ENCODE assay signal across 2 cellular contexts in the genomic region with DNA sequence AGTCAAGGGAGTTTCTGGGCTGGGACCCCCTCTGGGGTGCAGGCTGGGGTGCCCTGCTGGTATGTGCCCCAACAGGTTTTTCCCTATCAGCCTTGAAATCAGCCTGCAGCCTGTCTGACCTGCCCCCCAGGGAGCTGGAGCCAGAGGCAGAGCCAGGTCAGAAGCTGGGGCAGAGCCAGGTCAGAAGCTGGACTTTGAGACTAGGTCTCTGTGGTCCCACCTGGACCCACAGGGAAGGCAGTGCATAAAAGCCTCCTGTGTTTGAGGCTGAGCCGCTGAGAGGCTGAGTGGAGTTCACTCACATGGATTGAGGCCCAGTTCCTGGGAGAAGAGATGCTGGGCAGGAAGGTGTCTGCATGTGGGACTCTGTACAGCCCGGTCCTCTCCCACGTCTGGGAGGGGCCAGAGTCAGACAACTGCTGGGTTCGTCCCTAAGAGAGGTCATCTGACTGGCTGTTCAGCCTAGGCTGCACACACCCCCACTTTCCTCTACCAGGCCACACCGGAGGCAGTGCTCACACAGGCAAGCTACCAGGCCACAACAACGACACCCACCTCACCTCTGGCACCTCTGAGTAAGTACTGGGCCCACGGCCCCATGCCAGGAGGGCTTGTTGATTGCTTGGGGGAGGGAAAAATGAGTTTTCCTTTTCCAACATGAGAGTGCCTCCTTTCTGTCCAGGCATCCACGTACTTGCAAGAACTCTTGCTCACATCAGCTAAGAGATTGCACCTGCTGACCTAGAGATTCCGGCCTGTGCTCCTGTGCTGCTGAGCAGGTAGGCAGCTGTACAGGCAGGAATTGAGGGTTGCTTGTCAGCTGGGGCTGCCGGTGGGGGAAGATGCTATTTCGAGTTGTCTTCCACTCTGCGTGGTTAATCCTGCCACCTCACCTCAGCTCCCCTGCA.
TF ChIP-seq lines count a peak whose summit lies in the region.

A gene with protein sequence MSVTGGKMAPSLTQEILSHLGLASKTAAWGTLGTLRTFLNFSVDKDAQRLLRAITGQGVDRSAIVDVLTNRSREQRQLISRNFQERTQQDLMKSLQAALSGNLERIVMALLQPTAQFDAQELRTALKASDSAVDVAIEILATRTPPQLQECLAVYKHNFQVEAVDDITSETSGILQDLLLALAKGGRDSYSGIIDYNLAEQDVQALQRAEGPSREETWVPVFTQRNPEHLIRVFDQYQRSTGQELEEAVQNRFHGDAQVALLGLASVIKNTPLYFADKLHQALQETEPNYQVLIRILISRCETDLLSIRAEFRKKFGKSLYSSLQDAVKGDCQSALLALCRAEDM (plus strand): TSS at position 488 of the 908 bp plus-strand sequence. CDS start 814 bp downstream, outside the sequence.

TF ChIP-seq in A549, 52 proteins besides CTCF, POLR2A, EP300 and RAD21 (continued from another document):
- no peak for TF ChIP-seq MAZ (IDR thresholded peaks at IDR 0.05; ENCODE audit: borderline replicate concordance, low read depth, low read length)
- no peak for TF ChIP-seq NFE2L2 (conservative IDR thresholded peaks at IDR 0.05; ENCODE audit: low read length)
- no peak for TF ChIP-seq HOXB5 (CRISPR knock-in tag; IDR thresholded peaks at IDR 0.05)

TF ChIP-seq in SK-N-SH, 30 proteins besides CTCF, POLR2A, EP300 and RAD21 (continued from another document):
- TF ChIP-seq, protein P1, sequence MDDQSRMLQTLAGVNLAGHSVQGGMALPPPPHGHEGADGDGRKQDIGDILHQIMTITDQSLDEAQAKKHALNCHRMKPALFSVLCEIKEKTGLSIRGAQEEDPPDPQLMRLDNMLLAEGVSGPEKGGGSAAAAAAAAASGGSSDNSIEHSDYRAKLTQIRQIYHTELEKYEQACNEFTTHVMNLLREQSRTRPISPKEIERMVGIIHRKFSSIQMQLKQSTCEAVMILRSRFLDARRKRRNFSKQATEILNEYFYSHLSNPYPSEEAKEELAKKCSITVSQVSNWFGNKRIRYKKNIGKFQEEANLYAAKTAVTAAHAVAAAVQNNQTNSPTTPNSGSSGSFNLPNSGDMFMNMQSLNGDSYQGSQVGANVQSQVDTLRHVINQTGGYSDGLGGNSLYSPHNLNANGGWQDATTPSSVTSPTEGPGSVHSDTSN (IDR thresholded peaks at IDR 0.05) = no peak
- TF ChIP-seq, protein P2, sequence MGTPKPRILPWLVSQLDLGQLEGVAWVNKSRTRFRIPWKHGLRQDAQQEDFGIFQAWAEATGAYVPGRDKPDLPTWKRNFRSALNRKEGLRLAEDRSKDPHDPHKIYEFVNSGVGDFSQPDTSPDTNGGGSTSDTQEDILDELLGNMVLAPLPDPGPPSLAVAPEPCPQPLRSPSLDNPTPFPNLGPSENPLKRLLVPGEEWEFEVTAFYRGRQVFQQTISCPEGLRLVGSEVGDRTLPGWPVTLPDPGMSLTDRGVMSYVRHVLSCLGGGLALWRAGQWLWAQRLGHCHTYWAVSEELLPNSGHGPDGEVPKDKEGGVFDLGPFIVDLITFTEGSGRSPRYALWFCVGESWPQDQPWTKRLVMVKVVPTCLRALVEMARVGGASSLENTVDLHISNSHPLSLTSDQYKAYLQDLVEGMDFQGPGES (IDR thresholded peaks at IDR 0.05; ENCODE audit: low read depth, low read length) = no peak
- no peak for TF ChIP-seq SMC3 (IDR thresholded peaks at IDR 0.05; ENCODE audit: low read depth, low read length)
- no peak for TF ChIP-seq RXRA (IDR thresholded peaks at IDR 0.05; ENCODE audit: borderline replicate concordance, low read depth)
- TF ChIP-seq GATA2 (CRISPR knock-in tag; IDR thresholded peaks at IDR 0.05) = no peak
- no peak for TF ChIP-seq NRF1 (IDR thresholded peaks at IDR 0.05; ENCODE audit: low read depth, low read length)
- TF ChIP-seq, protein P3, sequence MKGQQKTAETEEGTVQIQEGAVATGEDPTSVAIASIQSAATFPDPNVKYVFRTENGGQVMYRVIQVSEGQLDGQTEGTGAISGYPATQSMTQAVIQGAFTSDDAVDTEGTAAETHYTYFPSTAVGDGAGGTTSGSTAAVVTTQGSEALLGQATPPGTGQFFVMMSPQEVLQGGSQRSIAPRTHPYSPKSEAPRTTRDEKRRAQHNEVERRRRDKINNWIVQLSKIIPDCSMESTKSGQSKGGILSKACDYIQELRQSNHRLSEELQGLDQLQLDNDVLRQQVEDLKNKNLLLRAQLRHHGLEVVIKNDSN (IDR thresholded peaks at IDR 0.05; ENCODE audit: borderline replicate concordance, low read depth) = no peak
- TF ChIP-seq FOXM1 (IDR thresholded peaks at IDR 0.05; ENCODE audit: low read depth) = no peak
- no peak for TF ChIP-seq MEF2A (IDR thresholded peaks at IDR 0.05; ENCODE audit: borderline replicate concordance, low read depth)
- no peak for TF ChIP-seq JUND (IDR thresholded peaks at IDR 0.05)
- TF ChIP-seq CHD2 (IDR thresholded peaks at IDR 0.05; ENCODE audit: low read length, partially characterized antibody) = no peak
- TF ChIP-seq GABPA (IDR thresholded peaks at IDR 0.05; ENCODE audit: low read depth) = no peak
- TF ChIP-seq TEAD4 (IDR thresholded peaks at IDR 0.05; ENCODE audit: borderline replicate concordance, insufficient read depth) = no peak
- TF ChIP-seq FOXJ3 (CRISPR knock-in tag; IDR thresholded peaks at IDR 0.05) = no peak
- no peak for TF ChIP-seq YY1 (IDR thresholded peaks at IDR 0.05; ENCODE audit: low read depth)
